In the genomic region with DNA sequence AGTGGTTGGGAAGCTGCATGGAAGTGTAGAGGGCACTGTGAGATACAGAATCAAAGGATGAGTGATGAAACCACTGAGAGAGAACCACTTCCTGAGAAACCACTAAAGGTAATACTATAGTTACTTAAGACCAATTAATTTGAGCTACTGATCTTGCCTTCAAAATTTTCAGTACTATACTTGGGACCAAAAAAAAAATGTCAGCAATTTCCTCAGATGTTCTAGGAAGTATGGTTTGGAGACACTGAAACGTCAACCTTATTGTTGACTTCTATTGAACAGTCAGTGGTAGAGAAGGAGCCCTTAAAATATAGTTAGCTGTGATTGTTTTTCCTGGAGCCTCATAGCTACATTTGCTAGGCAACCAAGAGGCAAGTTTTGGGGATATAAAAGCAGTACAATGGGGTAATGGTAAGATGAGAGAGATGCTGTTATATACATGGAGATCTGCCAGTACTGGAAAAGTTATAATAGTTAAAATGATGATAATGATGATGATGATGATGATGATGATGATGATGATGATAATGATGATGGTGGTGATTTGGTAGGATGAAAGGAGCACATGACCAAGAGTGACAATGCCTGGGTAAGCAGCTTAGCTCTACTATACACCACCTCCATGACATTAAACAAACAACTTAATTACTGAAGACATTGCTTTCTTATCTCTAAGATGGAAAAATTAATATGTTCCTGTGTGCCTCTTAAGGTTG, we compare ENCODE assay signal across 30 cellular contexts.
"Had no signal": no experiment of that assay in that cellular context is flagged by ENCODE, and none has a peak within 500 bp of the region (broad histone marks: within the 10 kb centered on the region; RNA-seq: fewer than 3 reads in every experiment).

No MANE protein-coding gene starts in this region.

- H3K27me3 Mint-ChIP-seq: activated B cell treated with CpG ODN at 0.5 μM for 24 hours; activated CD4-positive, alpha-beta memory T cell treated with anti-CD3 and anti-CD28 coated beads, Interleukin-2, amount 10 ng/mL, durations not matched to agents 7 days and 5 days had no signal

- FAIRE-seq: endometrium, endothelial cell of umbilical vein had no signal

- H3K27ac Mint-ChIP-seq: activated B cell treated with CpG ODN at 0.5 μM for 24 hours; activated CD4-positive, alpha-beta memory T cell treated with anti-CD3 and anti-CD28 coated beads, Interleukin-2, amount 10 ng/mL, durations not matched to agents 7 days and 5 days; activated naive CD8-positive, alpha-beta T cell; activated T-cell treated with anti-CD3 and anti-CD28 coated beads, Interleukin-2, amount 50 U/mL, for 24 hours; activated T-cell treated with anti-CD3 and anti-CD28 coated beads, Interleukin-2, amount 50 U/mL, for 72 hours had no signal

- H3K27me3 ChIP-seq: adrenal gland, body of pancreas, cardiac muscle cell, colonic mucosa, esophagus squamous epithelium, gastroesophageal sphincter had no signal

- H3K4me3 ChIP-seq: adrenal gland, body of pancreas, cardiac muscle cell, colonic mucosa, esophagus squamous epithelium, gastroesophageal sphincter, heart right ventricle had no signal

- H3K27ac ChIP-seq: adrenal gland, body of pancreas, cardiac muscle cell, colonic mucosa, epithelial cell of prostate, esophagus squamous epithelium, gastroesophageal sphincter, heart right ventricle, WERI-Rb-1 had no signal

- H3K4me1 Mint-ChIP-seq: activated B cell treated with CpG ODN at 0.5 μM for 24 hours; activated CD4-positive, alpha-beta memory T cell treated with anti-CD3 and anti-CD28 coated beads, Interleukin-2, amount 10 ng/mL, durations not matched to agents 7 days and 5 days had no signal

- H3K4me3 Mint-ChIP-seq: activated B cell treated with CpG ODN at 0.5 μM for 24 hours; activated CD4-positive, alpha-beta memory T cell treated with anti-CD3 and anti-CD28 coated beads, Interleukin-2, amount 10 ng/mL, durations not matched to agents 7 days and 5 days; activated naive CD8-positive, alpha-beta T cell; activated T-cell treated with anti-CD3 and anti-CD28 coated beads, Interleukin-2, amount 50 U/mL, for 24 hours; activated T-cell treated with anti-CD3 and anti-CD28 coated beads, Interleukin-2, amount 50 U/mL, for 72 hours had no signal

- H3K9me3 Mint-ChIP-seq: activated CD4-positive, alpha-beta memory T cell treated with anti-CD3 and anti-CD28 coated beads, Interleukin-2, amount 10 ng/mL, durations not matched to agents 7 days and 5 days had no signal

- H3K36me3 Mint-ChIP-seq: activated naive CD8-positive, alpha-beta T cell had no signal

- H3K4me1 ChIP-seq: adrenal gland, body of pancreas, colonic mucosa, gastroesophageal sphincter, heart right ventricle had no signal

- DNase-seq: activated B cell treated with CpG ODN at 0.5 μM for 24 hours; activated CD4-positive, alpha-beta memory T cell treated with anti-CD3 and anti-CD28 coated beads, Interleukin-2, amount 10 ng/mL, durations not matched to agents 7 days and 5 days; activated CD4-positive, alpha-beta T cell treated with anti-CD3 and anti-CD28 coated beads for 48 hours; activated CD4-positive, alpha-beta T cell treated with anti-CD3 and anti-CD28 coated beads, Interleukin-2, amount 50 U/mL, for 4 hours; activated CD8-positive, alpha-beta memory T cell treated with anti-CD3 and anti-CD28 coated beads, Interleukin-2, amount 50 U/mL, for 48 hours; activated gamma-delta T cell; activated naive CD4-positive, alpha-beta T cell treated with anti-CD3 and anti-CD28 coated beads, Interleukin-2, amount 50 U/mL, for 16 hours; activated naive CD4-positive, alpha-beta T cell treated with Interleukin-2 at 50 U/mL for 16 hours; activated T-cell treated with anti-CD3 and anti-CD28 coated beads for 4 hours; activated T-cell treated with anti-CD3 and anti-CD28 coated beads, Interleukin-2, amount 50 U/mL, for 24 hours; activated T-cell treated with anti-CD3 and anti-CD28 coated beads, Interleukin-2, amount 50 U/mL, for 72 hours; adrenal gland; amygdala; aorta; body of pancreas; central memory CD4-positive, alpha-beta T cell; cerebellar nuclear complex; colonic mucosa; effector CD8-positive, alpha-beta T cell; esophagus squamous epithelium; foreskin melanocyte; heart right ventricle; T-helper 2 cell; WERI-Rb-1 had no signal

- H3K36me3 ChIP-seq: adrenal gland, cardiac muscle cell, colonic mucosa, esophagus squamous epithelium, gastroesophageal sphincter, heart right ventricle, WERI-Rb-1 had no signal

- H3K9me3 ChIP-seq: adrenal gland, body of pancreas, colonic mucosa, esophagus squamous epithelium, gastroesophageal sphincter had no signal
